Comparison of ENCODE assay signal across 10 cellular contexts in the genomic region with DNA sequence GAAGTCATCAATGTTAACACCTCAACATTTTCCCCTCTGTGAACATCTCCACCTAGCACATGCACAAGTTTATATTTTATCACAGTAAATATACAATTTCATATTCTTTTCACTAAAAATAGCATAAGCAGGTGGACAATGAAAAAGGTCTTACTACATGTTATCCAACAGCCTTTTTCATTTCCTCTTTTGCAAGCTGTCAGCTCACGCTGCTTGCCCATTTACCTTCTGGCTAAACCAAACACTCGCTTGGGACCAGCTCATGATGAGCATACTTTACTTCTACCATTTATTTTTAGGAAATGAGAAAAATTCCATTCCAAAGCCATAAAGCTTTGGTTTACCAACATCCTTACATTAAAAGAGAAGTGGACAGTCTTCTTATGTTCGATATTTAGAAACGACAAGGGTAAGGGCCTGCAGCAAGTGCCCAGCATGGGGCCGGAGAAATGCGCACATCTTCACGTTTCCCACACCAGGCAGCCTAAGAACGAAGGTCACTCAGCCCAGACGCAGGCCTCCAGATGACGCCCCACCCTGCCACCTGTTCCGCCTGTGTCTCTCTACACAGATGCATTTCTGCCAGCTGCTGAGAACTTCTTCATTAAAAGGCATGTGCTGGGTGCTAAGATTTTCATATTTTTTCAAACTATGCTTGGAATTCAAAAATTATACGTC. TPM values are rescaled to one million over a fixed set of nuclear protein-coding genes. Genes with fewer than 3 reads are reported as not detected.
DNase-seq lines count a peak whose midpoint lies in the region; ATAC-seq and TF ChIP-seq lines count a peak whose summit lies in the region.
"Had no signal": no experiment of that assay in that cellular context is flagged by ENCODE, and none has a peak within 500 bp of the region (broad histone marks: within the 10 kb centered on the region; RNA-seq: fewer than 3 reads in every experiment).

No MANE protein-coding gene starts in this region.

- no peak for TF ChIP-seq CTCF in brain (conservative IDR thresholded peaks at IDR 0.05)
- no peak for TF ChIP-seq CTCF in dorsolateral prefrontal cortex (IDR thresholded peaks at IDR 0.05 in 54 of 56, conservative IDR thresholded peaks at IDR 0.05 in 2 of 56; ENCODE audit: low read depth in 1 of 56, partially characterized antibody in 56 of 56)

- no peaks in the 10 kb centered on the region for H3K27me3 ChIP-seq in dorsolateral prefrontal cortex
- no peaks in the 10 kb centered on the region for H3K27me3 ChIP-seq in HAP-1 (ENCODE audit: low read depth)

- in situ Hi-C loops in HAP-1 (cut with MboI; ENCODE audit: low sequenced_read_pairs): no loop called here

- no peaks in the 10 kb centered on the region for H3K9me3 Mint-ChIP-seq in activated naive CD4-positive, alpha-beta T cell treated with anti-CD3 and anti-CD28 coated beads, Interleukin-2, amount 10 ng/mL, durations not matched to agents 7 days and 5 days
- H3K9me3 Mint-ChIP-seq in brain: no peaks in the 10 kb centered on the region
- H3K9me3 Mint-ChIP-seq in stimulated activated naive B cell treated with anti-CD40 and anti-IgM and Interleukin-4, amounts not matched to agents 10 μg/mL and 1 μg/mL and 100 μg/mL, for 72 hours: no peaks in the 10 kb centered on the region

- no peaks in the 10 kb centered on the region for H3K9me3 ChIP-seq in HAP-1

- CTCF ChIA-PET in activated naive CD4-positive, alpha-beta T cell treated with anti-CD3 and anti-CD28 coated beads, Interleukin-2, amount 10 ng/mL, durations not matched to agents 7 days and 5 days (lab: Charles Lee): no interaction called here

- no peaks in the 10 kb centered on the region for H3K4me1 ChIP-seq in HAP-1

- H3K27ac Mint-ChIP-seq in activated naive CD4-positive, alpha-beta T cell treated with anti-CD3 and anti-CD28 coated beads, Interleukin-2, amount 10 ng/mL, durations not matched to agents 7 days and 5 days: peak overlapping the region; percentile 92
- peak overlapping the region in 3 of 5 experiments; percentile 35 to 92 (median 76) for H3K27ac Mint-ChIP-seq in brain
- H3K27ac Mint-ChIP-seq in stimulated activated naive B cell treated with anti-CD40 and anti-IgM and Interleukin-4, amounts not matched to agents 10 μg/mL and 1 μg/mL and 100 μg/mL, for 72 hours: peak overlapping the region; percentile 97

- H3K4me3 Mint-ChIP-seq in activated naive CD4-positive, alpha-beta T cell treated with anti-CD3 and anti-CD28 coated beads, Interleukin-2, amount 10 ng/mL, durations not matched to agents 7 days and 5 days: peak overlapping the region; percentile 51
- H3K4me3 Mint-ChIP-seq in brain: no peak overlapping the region
- H3K4me3 Mint-ChIP-seq in stimulated activated naive B cell treated with anti-CD40 and anti-IgM and Interleukin-4, amounts not matched to agents 10 μg/mL and 1 μg/mL and 100 μg/mL, for 72 hours: peak overlapping the region; percentile 51 to 71

- ATAC-seq in HG03442 (IDR thresholded peaks at IDR 0.05; ENCODE audit: unreplicated experiment): peak; percentile 39
- ATAC-seq in stimulated activated naive B cell treated with anti-CD40 and anti-IgM and Interleukin-4, amounts not matched to agents 10 μg/mL and 1 μg/mL and 100 μg/mL, for 72 hours (replicated peaks): peak; percentile 73 to 82
- ATAC-seq: HepG2 had no signal

- H3K4me3 ChIP-seq in dorsolateral prefrontal cortex: no peak overlapping the region
- no peak overlapping the region for H3K4me3 ChIP-seq in HAP-1

- H3K27ac ChIP-seq in dorsolateral prefrontal cortex: peak overlapping the region in 10 of 59 donors; percentile 1 to 83 (median 33)

- peaks cover 49% of the 10 kb centered on the region for H3K36me3 ChIP-seq in HAP-1 (replicated peaks)

- H3K4me1 Mint-ChIP-seq in activated naive CD4-positive, alpha-beta T cell treated with anti-CD3 and anti-CD28 coated beads, Interleukin-2, amount 10 ng/mL, durations not matched to agents 7 days and 5 days: peaks cover 63% of the 10 kb centered on the region
- peaks cover 82% of the 10 kb centered on the region for H3K4me1 Mint-ChIP-seq in brain
- peaks cover 71 to 82% of the 10 kb centered on the region in 2 donors for H3K4me1 Mint-ChIP-seq in stimulated activated naive B cell treated with anti-CD40 and anti-IgM and Interleukin-4, amounts not matched to agents 10 μg/mL and 1 μg/mL and 100 μg/mL, for 72 hours

- no peaks in the 10 kb centered on the region for H3K27me3 Mint-ChIP-seq in activated naive CD4-positive, alpha-beta T cell treated with anti-CD3 and anti-CD28 coated beads, Interleukin-2, amount 10 ng/mL, durations not matched to agents 7 days and 5 days
- no peaks in the 10 kb centered on the region for H3K27me3 Mint-ChIP-seq in brain
- H3K27me3 Mint-ChIP-seq in stimulated activated naive B cell treated with anti-CD40 and anti-IgM and Interleukin-4, amounts not matched to agents 10 μg/mL and 1 μg/mL and 100 μg/mL, for 72 hours: no peaks in the 10 kb centered on the region

- intact Hi-C loops in dorsolateral prefrontal cortex (cut with DNase I): no loop called here

- no peak for DNase-seq in activated naive CD4-positive, alpha-beta T cell treated with anti-CD3 and anti-CD28 coated beads, Interleukin-2, amount 10 ng/mL, durations not matched to agents 7 days and 5 days
- no peak for DNase-seq in activated naive CD4-positive, alpha-beta T cell treated with anti-CD3 and anti-CD28 coated beads, Interleukin-2, amount 50 U/mL, for 16 hours
- no peak for DNase-seq in stimulated activated naive B cell treated with anti-CD40 and anti-IgM and Interleukin-4, amounts not matched to agents 10 μg/mL and 1 μg/mL and 100 μg/mL, for 72 hours
- DNase-seq in dorsolateral prefrontal cortex (no peak), HAP-1 (ENCODE audit: low spot score in 2 of 2) (no peak), UCSD-AML1 (lab: John Stamatoyannopoulos, UW; ENCODE audit: unreplicated experiment) (no peak)
- DNase-seq: DND-41 had no signal

- peaks cover 83% of the 10 kb centered on the region for H3K36me3 Mint-ChIP-seq in activated naive CD4-positive, alpha-beta T cell treated with anti-CD3 and anti-CD28 coated beads, Interleukin-2, amount 10 ng/mL, durations not matched to agents 7 days and 5 days
- peaks cover 56% of the 10 kb centered on the region for H3K36me3 Mint-ChIP-seq in brain
- peaks cover 60 to 79% of the 10 kb centered on the region in 2 donors for H3K36me3 Mint-ChIP-seq in stimulated activated naive B cell treated with anti-CD40 and anti-IgM and Interleukin-4, amounts not matched to agents 10 μg/mL and 1 μg/mL and 100 μg/mL, for 72 hours

RNA-seq across cellular contexts. Expression of a gene that starts 13.9 kb away (rescaled TPM):
- polyA plus RNA-seq in brain (ENCODE audit: insufficient read depth, low read depth, low replicate concordance): 97.4 TPM
- 100 to 1,000 TPM in 118 of 120 experiments, 10 to 100 TPM in 2; 90.3 to 278 (median 166) TPM for total RNA-seq in dorsolateral prefrontal cortex

Comparison
In these comparisons a context has a peak if more than half of its experiments do, and no peak if none do; other contexts are left out.
1. H3K4me3 Mint-ChIP-seq: peak in activated naive CD4-positive, alpha-beta T cell treated with anti-CD3 and anti-CD28 coated beads, Interleukin-2, amount 10 ng/mL, durations not matched to agents 7 days and 5 days (single experiment) and stimulated activated naive B cell treated with anti-CD40 and anti-IgM and Interleukin-4, amounts not matched to agents 10 μg/mL and 1 μg/mL and 100 μg/mL, for 72 hours (2 of 2); none in brain (0 of 5).
2. Peak in every context shown above with its lines, with median percentiles within 50 percentile points of each other: H3K27ac Mint-ChIP-seq.